36 cellular contexts compared by ENCODE assay signal in genomic region chr7:83861876-83862275, GRCh38.
"Had no signal": no experiment of that assay in that cellular context is flagged by ENCODE, and none has a peak within 500 bp of the region (broad histone marks: within the 10 kb centered on the region; RNA-seq: fewer than 3 reads in every experiment).

No MANE protein-coding gene starts in this region.

- H3K9ac ChIP-seq: KMS-11 had no signal

- H3K27ac ChIP-seq: KMS-11 had no signal

- H3K27me3 ChIP-seq: MG63 had no signal

- H3K36me3 ChIP-seq: MG63 had no signal

- H3K4me2 ChIP-seq: KMS-11 had no signal

- DNase-seq: Karpas-422, Kasumi-1, KG1, MG63, MM.1S, MV-4-11, NCI-H1048, NCI-H1092, NCI-H1092 treated with DMSO at 0.1 percent for 48 hours, NCI-H1105, NCI-H1105 treated with DMSO at 0.1 percent for 48 hours, NCI-H1417, NCI-H1417 treated with DMSO at 0.1 percent for 48 hours, NCI-H1436, NCI-H1436 treated with DMSO at 0.1 percent for 48 hours, NCI-H146, NCI-H1694, NCI-H1694 treated with DMSO at 0.1 percent for 48 hours, NCI-H187, NCI-H187 treated with DMSO at 0.1 percent for 48 hours, NCI-H1930, NCI-H2029, NCI-H2029 treated with DMSO at 0.1 percent for 48 hours, NCI-H2081, NCI-H2081 treated with DMSO at 0.1 percent for 48 hours, NCI-H2107, NCI-H2171, NCI-H2171 treated with DMSO at 0.1 percent for 48 hours, NCI-H2227 treated with DMSO at 0.1 percent for 48 hours, NCI-H226, NCI-H345, NCI-H446, NCI-H446 treated with DMSO at 0.1 percent for 48 hours, NCI-H510A, NCI-H510A treated with DMSO at 0.1 percent for 48 hours had no signal

- H3K9me3 ChIP-seq: MG63 had no signal

- H3K4me3 ChIP-seq: MG63 had no signal
